In the genomic region with DNA sequence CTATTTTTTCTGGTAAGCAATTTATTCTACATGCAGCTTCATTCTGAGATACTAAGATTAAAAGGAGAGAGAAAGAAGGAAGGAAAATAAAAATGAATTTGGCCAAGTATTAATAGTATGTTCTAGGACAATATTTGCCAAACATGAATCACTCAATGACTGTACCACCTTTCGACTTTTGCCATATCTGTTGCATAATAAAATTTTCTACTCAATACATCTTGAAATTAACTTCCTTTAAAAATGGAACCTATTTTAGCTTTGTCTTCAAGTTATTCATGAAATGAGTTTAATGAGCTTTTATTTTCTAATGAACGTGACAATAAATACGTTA, we compare ENCODE assay signal across 19 cellular contexts.
DNase-seq lines count a peak whose midpoint lies in the region; ATAC-seq and TF ChIP-seq lines count a peak whose summit lies in the region.
"Had no signal": no experiment of that assay in that cellular context is flagged by ENCODE, and none has a peak within 500 bp of the region (broad histone marks: within the 10 kb centered on the region; RNA-seq: fewer than 3 reads in every experiment).

No MANE protein-coding gene starts in this region.

- H3K27me3 Mint-ChIP-seq in Calu3 (ENCODE audit: unreplicated experiment) = no peaks in the 10 kb centered on the region
- no peaks in the 10 kb centered on the region for H3K27me3 Mint-ChIP-seq in progenitor cell of endocrine pancreas
- H3K27me3 Mint-ChIP-seq: IgD-negative memory B cell had no signal

- intact Hi-C loops in Calu3 (cut with micrococcal nuclease; ENCODE audit: unreplicated experiment) (loop anchor here (5.0 kb wide), 2 partner anchors 84 to 109 kb away; no protein-coding TSS in a partner anchor), posterior vena cava (cut with DNase I) (no loop called here)

- H3K9me3 Mint-ChIP-seq in Calu3 (ENCODE audit: low read depth, unreplicated experiment) = no peaks in the 10 kb centered on the region
- no peaks in the 10 kb centered on the region for H3K9me3 Mint-ChIP-seq in progenitor cell of endocrine pancreas (ENCODE audit: low read depth)
- H3K9me3 Mint-ChIP-seq: activated T-cell treated with anti-CD3 and anti-CD28 coated beads, Interleukin-2, amount 50 U/mL, for 72 hours; IgD-negative memory B cell had no signal

- ATAC-seq in GM19455 (IDR thresholded peaks at IDR 0.05; ENCODE audit: unreplicated experiment) = no peak
- ATAC-seq in HG02798 (IDR thresholded peaks at IDR 0.05; ENCODE audit: poor library complexity, unreplicated experiment) = no peak
- ATAC-seq: activated T-cell treated with anti-CD3 and anti-CD28 coated beads, Interleukin-2, amount 50 U/mL, for 72 hours; HCT116 had no signal

- H3K36me3 Mint-ChIP-seq in Calu3 (ENCODE audit: insufficient read depth, unreplicated experiment) = peaks cover 10% of the 10 kb centered on the region
- H3K36me3 Mint-ChIP-seq in progenitor cell of endocrine pancreas (ENCODE audit: insufficient read depth) = no peaks in the 10 kb centered on the region

- no peak for DNase-seq in Calu3
- DNase-seq in HT-29 (ENCODE audit: low spot score) = peak; percentile 22
- peak; percentile 30 for DNase-seq in dermis blood vessel endothelial cell
- DNase-seq in iris pigment epithelial cell (ENCODE audit: low read depth) = peak; percentile 21
- no peak for DNase-seq in posterior vena cava (ENCODE audit: low spot score)
- DNase-seq in progenitor cell of endocrine pancreas (ENCODE audit: low spot score, unreplicated experiment) = no peak
- DNase-seq: activated CD4-positive, alpha-beta T cell treated with anti-CD3 and anti-CD28 coated beads, Interleukin-2, amount 50 U/mL, for 48 hours; activated CD4-positive, CD25-positive, alpha-beta regulatory T cell treated with anti-CD3 and anti-CD28 coated beads, Interleukin-2, amount 50 U/mL, for 72 hours; activated naive CD4-positive, alpha-beta T cell treated with Interleukin-2 at 50 U/mL for 16 hours; activated T-cell treated with anti-CD3 and anti-CD28 coated beads, Interleukin-2, amount 50 U/mL, for 72 hours; left ventricle myocardium inferior; sigmoid colon; stimulated activated CD4-positive, alpha-beta T cell treated with anti-CD3 and anti-CD28 coated beads, Interleukin-15, amount 100 ng/mL, for 24 hours; stimulated activated CD4-positive, alpha-beta T cell treated with anti-CD3 and anti-CD28 coated beads, Interleukin-4, amount 100 ng/mL, for 4 hours; transverse colon had no signal

- CTCF ChIA-PET in Calu3 (lab: Charles Lee) = interaction anchor here (0.5 to 0.8 kb wide), 2 partner anchors 27 to 110 kb away, joined by 3 to 5 read pairs; no protein-coding TSS in a partner anchor

- no peak for TF ChIP-seq CTCF in Calu3 (IDR thresholded peaks at IDR 0.05; ENCODE audit: unreplicated experiment)
- TF ChIP-seq CTCF in progenitor cell of endocrine pancreas (IDR thresholded peaks at IDR 0.05; ENCODE audit: unreplicated experiment) = no peak

- BruUV-seq in Calu3 (replicated peaks; lab: Mats Ljungman, UMichigan) = no TSS peak

- no peak overlapping the region for H3K4me3 Mint-ChIP-seq in Calu3 (ENCODE audit: low read depth, unreplicated experiment)
- no peak overlapping the region for H3K4me3 Mint-ChIP-seq in progenitor cell of endocrine pancreas (ENCODE audit: low read depth)
- H3K4me3 Mint-ChIP-seq: activated T-cell treated with anti-CD3 and anti-CD28 coated beads, Interleukin-2, amount 50 U/mL, for 72 hours; IgD-negative memory B cell had no signal

- H3K27ac Mint-ChIP-seq in Calu3 (ENCODE audit: unreplicated experiment) = peak overlapping the region; percentile 63
- no peak overlapping the region for H3K27ac Mint-ChIP-seq in progenitor cell of endocrine pancreas
- H3K27ac Mint-ChIP-seq: activated T-cell treated with anti-CD3 and anti-CD28 coated beads, Interleukin-2, amount 50 U/mL, for 72 hours; IgD-negative memory B cell had no signal

- H3K4me1 Mint-ChIP-seq in Calu3 (ENCODE audit: low read depth, unreplicated experiment) (peaks cover 33% of the 10 kb centered on the region), progenitor cell of endocrine pancreas (ENCODE audit: low read depth) (peaks cover 31% of the 10 kb centered on the region)

Comparison
In these comparisons a context has a peak if more than half of its experiments do, and no peak if none do; other contexts are left out.
1. DNase-seq: peak in HT-29 (single experiment), dermis blood vessel endothelial cell (single experiment) and iris pigment epithelial cell (single experiment); none in Calu3 (single experiment), posterior vena cava (single experiment) and progenitor cell of endocrine pancreas (single experiment).